Comparison of ENCODE assay signal across 10 cellular contexts in genomic region chrX:38754102-38754790, GRCh38. TPM values are rescaled to one million over a fixed set of nuclear protein-coding genes. Genes with fewer than 3 reads are reported as not detected.
DNase-seq lines count a peak whose midpoint lies in the region; ATAC-seq and TF ChIP-seq lines count a peak whose summit lies in the region.
"Had no signal": no experiment of that assay in that cellular context is flagged by ENCODE, and none has a peak within 500 bp of the region (broad histone marks: within the 10 kb centered on the region; RNA-seq: fewer than 3 reads in every experiment).

No MANE protein-coding gene starts in this region.

- H3K36me3 ChIP-seq in right lobe of liver: no peaks in the 10 kb centered on the region
- H3K36me3 ChIP-seq: BLaER1 had no signal

- whole genome bisulfite sequencing in right lobe of liver (ENCODE audit: insufficient coverage, low coverage, low lambda C conversion rate, missing lambda C conversion rate): 26% methylated on average over 6 of the region's 6 CpGs

- H3K4me3 ChIP-seq in cardiac fibroblast (replicated peaks in 1 of 2; ENCODE audit: low read depth in 2 of 2, low read length in 2 of 2): no peak overlapping the region
- H3K4me3 ChIP-seq in right lobe of liver: no peak overlapping the region
- H3K4me3 ChIP-seq: BLaER1 had no signal

- no peaks in the 10 kb centered on the region for H3K9me3 ChIP-seq in right lobe of liver

- ATAC-seq in right lobe of liver (peak; percentile 74 to 87 (median 84)), GM18858 (IDR thresholded peaks at IDR 0.05; ENCODE audit: unreplicated experiment) (no peak)

- intact Hi-C loops in right lobe of liver (cut with DNase I): loop anchor here in 1 of 2 donors (10.0 kb wide), 1 partner anchor 391 kb away; no protein-coding TSS in a partner anchor

- no peak for TF ChIP-seq POLR2A in right lobe of liver (IDR thresholded peaks at IDR 0.05)

- H3K27ac ChIP-seq in right lobe of liver: no peak overlapping the region
- H3K27ac ChIP-seq: BLaER1 had no signal

- TF ChIP-seq CTCF in cardiac fibroblast (IDR thresholded peaks at IDR 0.05; ENCODE audit: low read depth, low read length) (peak; percentile 55), right lobe of liver (IDR thresholded peaks at IDR 0.05) (peak; percentile 69 to 82 (median 72))

- H3K4me1 ChIP-seq in right lobe of liver: no peaks in the 10 kb centered on the region
- H3K4me1 ChIP-seq: BLaER1 had no signal

- peak; percentile 25 for DNase-seq in NCI-H1436 (lab: John Stamatoyannopoulos, UW)
- no peak for DNase-seq in NCI-H1436 treated with DMSO at 0.1 percent for 48 hours (lab: John Stamatoyannopoulos, UW)
- DNase-seq in KG1 (lab: John Stamatoyannopoulos, UW): peak; percentile 2
- peak; percentile 55 for DNase-seq in RKO (ENCODE audit: low spot score)
- DNase-seq in cardiac fibroblast (ENCODE audit: low read depth in 2 of 2): peak; percentile 69 to 72
- no peak for DNase-seq in right lobe of liver
- DNase-seq in superior temporal gyrus (ENCODE audit: extremely low spot score): peak; percentile 72
- DNase-seq: activated naive CD8-positive, alpha-beta T cell treated with anti-CD3 and anti-CD28 coated beads, Interleukin-2, amount 10 ng/mL, durations not matched to agents 7 days and 5 days had no signal

- no peaks in the 10 kb centered on the region for H3K27me3 ChIP-seq in right lobe of liver
- H3K27me3 ChIP-seq: BLaER1 had no signal

RNA-seq across cellular contexts. Expression of gene MID1IP1, which starts 47.0 kb away (rescaled TPM):
- 10 to 100 TPM; 18.4 to 59.8 (median 41.2) TPM for total RNA-seq in right lobe of liver

Comparison
In these comparisons a context has a peak if more than half of its experiments do, and no peak if none do; other contexts are left out.
1. DNase-seq: peak in NCI-H1436 (single experiment), KG1 (single experiment), RKO (single experiment), cardiac fibroblast (2 of 2) and superior temporal gyrus (single experiment); none in NCI-H1436 treated with DMSO at 0.1 percent for 48 hours (single experiment) and right lobe of liver (0 of 3).